8 cellular contexts compared by ENCODE assay signal in the genomic region with DNA sequence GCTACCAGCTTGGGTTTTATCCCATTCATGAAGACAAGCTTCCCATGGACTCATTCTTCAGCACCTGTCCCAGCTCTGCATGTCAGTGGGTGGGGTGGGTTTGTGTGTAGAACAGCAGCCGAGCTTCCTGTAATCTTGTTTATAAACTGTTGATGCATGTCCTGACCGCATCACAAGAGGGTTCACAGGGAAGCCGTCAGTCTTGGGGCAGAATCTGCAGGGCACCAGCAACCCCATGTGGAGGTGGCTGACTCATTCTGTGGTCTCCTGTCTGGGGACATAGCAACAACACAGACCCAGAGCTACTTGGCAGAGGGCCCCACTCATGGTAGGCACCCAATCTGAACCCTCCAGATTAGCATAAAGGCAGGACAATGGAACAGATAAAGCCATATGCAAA. TPM values are rescaled to one million over a fixed set of nuclear protein-coding genes. Genes with fewer than 3 reads are reported as not detected.
DNase-seq lines count a peak whose midpoint lies in the region; ATAC-seq and TF ChIP-seq lines count a peak whose summit lies in the region.

No MANE protein-coding gene starts in this region.

- peak overlapping the region; percentile 53 for H3K27ac ChIP-seq in RWPE1

- CTCF ChIA-PET in RWPE1 (lab: Yijun Ruan, JAX) = interaction anchor here (3.5 kb wide), 1 partner anchor 65 kb away, joined by 10 read pairs; no protein-coding TSS in a partner anchor

- DNase-seq in AG09319 (ENCODE audit: extremely low read depth, low read depth) (peak; percentile 34), RWPE1 (ENCODE audit: low spot score) (peak; percentile 48), hepatic stellate cell (ENCODE audit: low spot score) (peak; percentile 25), cerebellum (ENCODE audit: low spot score) (no peak)
- DNase-seq in activated gamma-delta T cell treated with anti-CD3 and anti-CD28 coated beads, Interleukin-2, amount 50 U/mL, for 16 hours (ENCODE audit: low read depth) = peak; percentile 82
- peak; percentile 67 for DNase-seq in stimulated activated CD8-positive, alpha-beta memory T cell treated with anti-CD3 and anti-CD28 coated beads, Interleukin-15, amount 100 ng/mL, for 1 hour (ENCODE audit: low read depth)

- TF ChIP-seq CTCF in AG09319 (IDR thresholded peaks at IDR 0.05; ENCODE audit: low read depth, low read length) (no peak), RWPE1 (conservative IDR thresholded peaks at IDR 0.05; ENCODE audit: low read depth) (no peak)

- POLR2A ChIA-PET in RWPE1 (lab: Yijun Ruan, JAX; ENCODE audit: low non-redundant PET) = no interaction called here

- peak; percentile 84 for ATAC-seq in GM19025 (IDR thresholded peaks at IDR 0.05; ENCODE audit: low read depth, unreplicated experiment)
- ATAC-seq in HG03342 (IDR thresholded peaks at IDR 0.05; ENCODE audit: unreplicated experiment) = peak; percentile 89

RNA-seq across cellular contexts. Expression of gene DAPK2, which starts 35.6 kb away (rescaled TPM):
- total RNA-seq in cerebellum = 2.9 TPM
